7 cellular contexts compared by ENCODE assay signal in the genomic region with DNA sequence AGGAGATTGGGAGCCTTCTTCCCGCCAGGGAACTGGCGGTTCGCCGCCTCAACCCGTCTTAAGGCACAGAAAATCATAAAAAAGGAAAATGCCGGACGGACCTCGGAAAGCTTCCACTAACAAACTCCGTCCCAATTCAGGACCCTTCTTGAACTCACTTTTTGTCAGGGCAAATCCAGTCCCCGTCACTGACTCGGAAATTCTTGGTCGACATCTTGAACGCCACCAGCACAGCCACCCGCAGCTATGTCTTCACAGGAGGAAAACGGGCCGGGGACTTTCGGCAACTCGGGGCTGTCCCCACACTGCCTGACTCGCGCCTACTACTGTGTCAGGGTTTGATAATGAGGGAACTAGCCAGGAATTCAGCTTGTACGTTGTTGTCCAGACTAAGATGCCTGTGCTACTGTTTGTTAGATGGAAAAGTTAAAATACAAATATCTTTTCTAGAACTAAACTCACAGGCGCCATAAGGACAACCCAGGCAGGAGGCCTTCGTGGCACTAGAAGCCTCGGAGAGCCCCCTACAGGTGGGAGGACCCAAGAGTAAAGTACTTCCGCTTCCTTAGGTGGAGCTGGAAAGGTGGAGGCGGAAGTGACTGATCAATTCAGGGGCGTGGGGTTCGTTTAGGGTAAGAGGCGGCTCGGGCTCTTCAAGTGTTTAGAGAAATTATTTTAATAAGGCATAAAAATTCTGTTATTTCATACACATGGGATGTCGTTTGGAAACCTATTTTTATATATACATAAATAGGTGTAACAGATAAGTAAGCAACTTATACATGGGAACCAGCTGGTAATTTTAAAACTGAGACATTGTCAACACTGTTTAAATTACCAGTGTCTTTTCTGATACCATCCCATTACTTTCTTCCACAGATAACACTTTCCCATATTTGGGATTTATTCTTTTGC. TPM values are rescaled to one million over a fixed set of nuclear protein-coding genes. Genes with fewer than 3 reads are reported as not detected.
DNase-seq lines count a peak whose midpoint lies in the region; ATAC-seq and TF ChIP-seq lines count a peak whose summit lies in the region.

A gene with protein sequence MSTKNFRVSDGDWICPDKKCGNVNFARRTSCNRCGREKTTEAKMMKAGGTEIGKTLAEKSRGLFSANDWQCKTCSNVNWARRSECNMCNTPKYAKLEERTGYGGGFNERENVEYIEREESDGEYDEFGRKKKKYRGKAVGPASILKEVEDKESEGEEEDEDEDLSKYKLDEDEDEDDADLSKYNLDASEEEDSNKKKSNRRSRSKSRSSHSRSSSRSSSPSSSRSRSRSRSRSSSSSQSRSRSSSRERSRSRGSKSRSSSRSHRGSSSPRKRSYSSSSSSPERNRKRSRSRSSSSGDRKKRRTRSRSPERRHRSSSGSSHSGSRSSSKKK (minus strand): TSS at position 254 of the 915 bp plus-strand sequence. CDS start 40 bp downstream, at position 214.

- DNase-seq in NCI-H1930 (lab: John Stamatoyannopoulos, UW) (peak; percentile 92), T-helper 22 cell (ENCODE audit: low read depth) (peak; percentile 83), astrocyte of the cerebellum (ENCODE audit: low read depth) (peak; percentile 92), hepatocyte (ENCODE audit: low spot score) (peak; percentile 96), retina (peak; percentile 97)

- no peaks in the 10 kb centered on the region for H3K27me3 ChIP-seq in hepatocyte

- peaks cover 35% of the 10 kb centered on the region for H4K20me1 ChIP-seq in hepatocyte (ENCODE audit: insufficient read depth, poor library complexity, severe bottlenecking)

- H3K27ac ChIP-seq in hepatocyte = peak within 1 kb of the TSS; percentile 90

- in situ Hi-C loops in astrocyte of the cerebellum (cut with HindIII; ENCODE audit: low sequenced_read_pairs) = no loop called here

- no peaks in the 10 kb centered on the region for H3K9me2 ChIP-seq in hepatocyte (replicated peaks; ENCODE audit: insufficient read depth)

- peak within 1 kb of the TSS; percentile 91 for H3K4me2 ChIP-seq in hepatocyte

- H3K4me3 ChIP-seq in astrocyte of the cerebellum (ENCODE audit: low read depth, low read length) (peak within 1 kb of the TSS; percentile 90), hepatocyte (peak within 1 kb of the TSS; percentile 88)

- H2AFZ ChIP-seq in hepatocyte = peak within 1 kb of the TSS; percentile 75

- no peaks in the 10 kb centered on the region for H3K36me3 ChIP-seq in hepatocyte (replicated peaks; ENCODE audit: insufficient read depth, low read depth)

- ATAC-seq in GM18499 (IDR thresholded peaks at IDR 0.05; ENCODE audit: insufficient read depth, unreplicated experiment) = peak; percentile 100
- peak; percentile 100 for ATAC-seq in HG02970 (IDR thresholded peaks at IDR 0.05; ENCODE audit: low FRiP score, unreplicated experiment)

- TF ChIP-seq CTCF in astrocyte of the cerebellum (IDR thresholded peaks at IDR 0.05; ENCODE audit: low read depth, low read length, missing control alignments) (peak; percentile 77), hepatocyte (IDR thresholded peaks at IDR 0.05; ENCODE audit: poor library complexity) (peak; percentile 74)

- peaks cover 16% of the 10 kb centered on the region for H3K4me1 ChIP-seq in hepatocyte (ENCODE audit: insufficient read depth)

- H3K9me3 ChIP-seq in hepatocyte (ENCODE audit: low read depth) = no peaks in the 10 kb centered on the region

- under 1% methylated on average over 31 of the region's 31 CpGs for WGBS in hepatocyte (ENCODE audit: low lambda C conversion rate, missing lambda C conversion rate)

- H3K79me2 ChIP-seq in hepatocyte = peaks cover 46% of the 10 kb centered on the region

RNA-seq across cellular contexts. Expression of the gene that starts here (rescaled TPM):
- 63.3 and 69.3 TPM in 2 replicates for total RNA-seq in hepatocyte
- polyA plus RNA-seq in hepatocyte = 69.8 and 97.2 TPM in 2 replicates

Comparison
In these comparisons a context has a peak if more than half of its experiments do, and no peak if none do; other contexts are left out.
1. Peak in every context shown above with its lines: DNase-seq, ATAC-seq, H3K4me3 ChIP-seq and H3K27ac ChIP-seq.